In the genomic region with DNA sequence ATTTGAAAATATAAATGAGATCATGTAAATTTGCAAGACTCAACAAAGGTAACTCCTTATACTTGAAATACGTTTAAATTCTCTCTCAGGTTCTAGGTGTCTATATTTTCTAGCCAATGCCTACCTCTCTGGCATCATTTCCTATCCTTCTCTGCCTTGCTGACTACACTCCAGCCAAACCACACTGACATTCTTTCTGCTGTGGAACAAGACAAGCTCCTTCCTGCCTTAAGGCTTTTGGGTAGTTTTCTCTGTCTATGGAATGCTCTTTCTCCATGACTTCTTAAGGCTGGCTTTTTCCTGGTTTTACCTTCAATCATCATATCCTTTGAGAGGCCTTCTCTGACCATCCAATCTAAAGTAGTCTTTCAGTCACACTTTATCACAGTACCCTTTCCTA, we compare ENCODE assay signal across 2 cellular contexts.
TF ChIP-seq lines count a peak whose summit lies in the region.

No MANE protein-coding gene starts in this region.

TF ChIP-seq in SK-N-SH treated with all-trans-retinoic acid at 6 μM for 48 hours, 23 proteins besides CTCF, POLR2A, EP300 and RAD21 (continued from another document):
- TF ChIP-seq, protein P1, sequence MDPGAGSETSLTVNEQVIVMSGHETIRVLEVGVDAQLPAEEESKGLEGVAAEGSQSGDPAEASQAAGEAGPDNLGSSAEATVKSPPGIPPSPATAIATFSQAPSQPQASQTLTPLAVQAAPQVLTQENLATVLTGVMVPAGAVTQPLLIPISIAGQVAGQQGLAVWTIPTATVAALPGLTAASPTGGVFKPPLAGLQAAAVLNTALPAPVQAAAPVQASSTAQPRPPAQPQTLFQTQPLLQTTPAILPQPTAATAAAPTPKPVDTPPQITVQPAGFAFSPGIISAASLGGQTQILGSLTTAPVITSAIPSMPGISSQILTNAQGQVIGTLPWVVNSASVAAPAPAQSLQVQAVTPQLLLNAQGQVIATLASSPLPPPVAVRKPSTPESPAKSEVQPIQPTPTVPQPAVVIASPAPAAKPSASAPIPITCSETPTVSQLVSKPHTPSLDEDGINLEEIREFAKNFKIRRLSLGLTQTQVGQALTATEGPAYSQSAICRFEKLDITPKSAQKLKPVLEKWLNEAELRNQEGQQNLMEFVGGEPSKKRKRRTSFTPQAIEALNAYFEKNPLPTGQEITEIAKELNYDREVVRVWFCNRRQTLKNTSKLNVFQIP (CRISPR knock-in tag; IDR thresholded peaks at IDR 0.05; ENCODE audit: borderline replicate concordance, low read depth) = no peak
- TF ChIP-seq, protein P2, sequence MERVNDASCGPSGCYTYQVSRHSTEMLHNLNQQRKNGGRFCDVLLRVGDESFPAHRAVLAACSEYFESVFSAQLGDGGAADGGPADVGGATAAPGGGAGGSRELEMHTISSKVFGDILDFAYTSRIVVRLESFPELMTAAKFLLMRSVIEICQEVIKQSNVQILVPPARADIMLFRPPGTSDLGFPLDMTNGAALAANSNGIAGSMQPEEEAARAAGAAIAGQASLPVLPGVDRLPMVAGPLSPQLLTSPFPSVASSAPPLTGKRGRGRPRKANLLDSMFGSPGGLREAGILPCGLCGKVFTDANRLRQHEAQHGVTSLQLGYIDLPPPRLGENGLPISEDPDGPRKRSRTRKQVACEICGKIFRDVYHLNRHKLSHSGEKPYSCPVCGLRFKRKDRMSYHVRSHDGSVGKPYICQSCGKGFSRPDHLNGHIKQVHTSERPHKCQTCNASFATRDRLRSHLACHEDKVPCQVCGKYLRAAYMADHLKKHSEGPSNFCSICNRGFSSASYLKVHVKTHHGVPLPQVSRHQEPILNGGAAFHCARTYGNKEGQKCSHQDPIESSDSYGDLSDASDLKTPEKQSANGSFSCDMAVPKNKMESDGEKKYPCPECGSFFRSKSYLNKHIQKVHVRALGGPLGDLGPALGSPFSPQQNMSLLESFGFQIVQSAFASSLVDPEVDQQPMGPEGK (CRISPR knock-in tag; IDR thresholded peaks at IDR 0.05; ENCODE audit: borderline replicate concordance) = no peak
- no peak for TF ChIP-seq ZNF8 (CRISPR knock-in tag; IDR thresholded peaks at IDR 0.05)

TF ChIP-seq in SK-N-SH, 30 proteins besides CTCF, POLR2A, EP300 and RAD21 (continued from another document):
- no peak for TF ChIP-seq GATA2 (CRISPR knock-in tag; IDR thresholded peaks at IDR 0.05)
- no peak for TF ChIP-seq RFX5 (IDR thresholded peaks at IDR 0.05; ENCODE audit: low read length)
- no peak for TF ChIP-seq RCOR1 (IDR thresholded peaks at IDR 0.05; ENCODE audit: low read length)
- TF ChIP-seq SIN3A (IDR thresholded peaks at IDR 0.05; ENCODE audit: borderline replicate concordance, low read depth, low read length) = no peak
- TF ChIP-seq EZH2phosphoT487 (IDR thresholded peaks at IDR 0.05; ENCODE audit: borderline replicate concordance, low read depth) = no peak
- no peak for TF ChIP-seq TAF1 (IDR thresholded peaks at IDR 0.05; ENCODE audit: borderline replicate concordance, low read depth, low read length)
- TF ChIP-seq, protein P3, sequence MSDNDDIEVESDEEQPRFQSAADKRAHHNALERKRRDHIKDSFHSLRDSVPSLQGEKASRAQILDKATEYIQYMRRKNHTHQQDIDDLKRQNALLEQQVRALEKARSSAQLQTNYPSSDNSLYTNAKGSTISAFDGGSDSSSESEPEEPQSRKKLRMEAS (IDR thresholded peaks at IDR 0.05; ENCODE audit: low read depth) = no peak
- no peak for TF ChIP-seq FOXJ3 (CRISPR knock-in tag; IDR thresholded peaks at IDR 0.05)
- no peak for TF ChIP-seq RXRA (IDR thresholded peaks at IDR 0.05; ENCODE audit: borderline replicate concordance, low read depth)
- no peak for TF ChIP-seq SMC3 (IDR thresholded peaks at IDR 0.05; ENCODE audit: low read depth, low read length)
- TF ChIP-seq MXI1 (IDR thresholded peaks at IDR 0.05; ENCODE audit: low read depth, low read length) = no peak
